Comparison of ENCODE assay signal across 8 cellular contexts in genomic region chr6:14210663-14211595, GRCh38.
DNase-seq lines count a peak whose midpoint lies in the region; ATAC-seq lines count a peak whose summit lies in the region.

No MANE protein-coding gene starts in this region.

- H3K36me3 ChIP-seq in CD8-positive, alpha-beta memory T cell (ENCODE audit: insufficient read depth, low read length): no peaks in the 10 kb centered on the region

- no peaks in the 10 kb centered on the region for H3K36me3 Mint-ChIP-seq in CD8-positive, alpha-beta memory T cell

- H3K4me1 ChIP-seq in CD8-positive, alpha-beta memory T cell (ENCODE audit: insufficient read depth, low read length): peaks cover 11% of the 10 kb centered on the region

- peaks cover 0 to 7% of the 10 kb centered on the region in 2 donors for H3K27me3 Mint-ChIP-seq in CD8-positive, alpha-beta memory T cell

- H3K9me3 ChIP-seq in CD8-positive, alpha-beta memory T cell (ENCODE audit: low read length): no peaks in the 10 kb centered on the region

- H3K27ac Mint-ChIP-seq in CD8-positive, alpha-beta memory T cell: peak overlapping the region; percentile 5 to 84 (median 70)

- ATAC-seq in GM19438 (IDR thresholded peaks at IDR 0.05; ENCODE audit: low read depth, unreplicated experiment) (peak; percentile 93), HG03571 (IDR thresholded peaks at IDR 0.05; ENCODE audit: unreplicated experiment) (peak; percentile 89)

- H3K4me3 Mint-ChIP-seq in CD8-positive, alpha-beta memory T cell: peak overlapping the region; percentile 85 to 95 (median 85)

- POLR2A ChIA-PET in CD8-positive, alpha-beta memory T cell (lab: Charles Lee): interaction anchor here (0.6 kb wide), 1 partner anchor 749 kb away, joined by 3 read pairs; no protein-coding TSS in a partner anchor

- CTCF ChIA-PET in CD8-positive, alpha-beta memory T cell (lab: Charles Lee): interaction anchor here (0.7 to 1.5 kb wide), 26 partner anchors 9 to 1413 kb away, joined by 3 to 6 read pairs (median 3); partner anchors contain the start of gene JARID2

- peak; percentile 81 to 91 (median 87) for DNase-seq in CD8-positive, alpha-beta memory T cell
- DNase-seq in NCI-H82 treated with DMSO at 0.1 percent for 48 hours (lab: John Stamatoyannopoulos, UW; ENCODE audit: unreplicated experiment) (peak; percentile 73), medulla oblongata (ENCODE audit: extremely low spot score) (peak; percentile 94)
- peak; percentile 53 to 78 for DNase-seq in activated CD8-positive, alpha-beta memory T cell treated with anti-CD3 and anti-CD28 coated beads for 1 hour (ENCODE audit: extremely low read depth in 1 of 2, low read depth in 1 of 2)
- DNase-seq in effector CD8-positive, alpha-beta T cell (lab: John Stamatoyannopoulos, UW): peak; percentile 79
- peak; percentile 84 to 86 (median 86) for DNase-seq in stimulated activated CD4-positive, alpha-beta T cell treated with anti-CD3 and anti-CD28 coated beads, TNF-alpha, amount 100 ng/mL, for 48 hours (ENCODE audit: low read depth in 3 of 3)

- H3K27me3 ChIP-seq in CD8-positive, alpha-beta memory T cell (ENCODE audit: insufficient read depth, low read length, poor library complexity, severe bottlenecking): no peaks in the 10 kb centered on the region

- H3K4me1 Mint-ChIP-seq in CD8-positive, alpha-beta memory T cell: peaks cover 12 to 22% (median 17%) of the 10 kb centered on the region in 3 donors

- peak overlapping the region; percentile 79 for H3K4me3 ChIP-seq in CD8-positive, alpha-beta memory T cell (ENCODE audit: low read length)

- H3K27ac ChIP-seq in CD8-positive, alpha-beta memory T cell (ENCODE audit: low read depth, low read length): peak overlapping the region; percentile 49

- no peaks in the 10 kb centered on the region for H3K9me3 Mint-ChIP-seq in CD8-positive, alpha-beta memory T cell

Comparison
In these comparisons a context has a peak if more than half of its experiments do, and no peak if none do; other contexts are left out.
1. Peak in every context shown above with its lines: DNase-seq, ATAC-seq, H3K4me3 ChIP-seq and H3K27ac ChIP-seq.